24 cellular contexts compared by ENCODE assay signal in genomic region chr9:130746434-130747212, GRCh38. TPM values are rescaled to one million over a fixed set of nuclear protein-coding genes. Genes with fewer than 3 reads are reported as not detected.
A peak's percentile ranks its signal among the peaks of the same experiment; 100 is the strongest.
DNase-seq lines count a peak whose midpoint lies in the region; ATAC-seq, FAIRE-seq and TF ChIP-seq lines count a peak whose summit lies in the region.
"Had no signal": no experiment of that assay in that cellular context is flagged by ENCODE, and none has a peak within 500 bp of the region (broad histone marks: within the 10 kb centered on the region; RNA-seq: fewer than 3 reads in every experiment).

No MANE protein-coding gene starts in this region.

- H4K91ac ChIP-seq in H1 (replicated peaks; ENCODE audit: insufficient read length, low read length): no peak overlapping the region

- POLR2A ChIA-PET in HepG2 (lab: Yijun Ruan, JAX): no interaction called here
- POLR2A ChIA-PET in H1 (lab: Charles Lee; ENCODE audit: partially characterized antibody): interaction anchor here (1.3 kb wide), 1 partner anchor 13 kb away, joined by 3 read pairs; no protein-coding TSS in a partner anchor

- CTCF ChIA-PET in HepG2 (lab: Yijun Ruan, JAX; ENCODE audit: low intra/inter-chr PET ratio, low total read pairs): no interaction called here
- CTCF ChIA-PET in H1 (lab: Charles Lee; ENCODE audit: partially characterized antibody): interaction anchor here (0.7 to 1.5 kb wide), 3 partner anchors 10 to 21 kb away, joined by 3 to 5 read pairs (median 5); no protein-coding TSS in a partner anchor

- TF ChIP-seq RAD21 in liver (IDR thresholded peaks at IDR 0.05) (no peak), HepG2 (CRISPR knock-in tag; IDR thresholded peaks at IDR 0.05) (no peak), H1 (IDR thresholded peaks at IDR 0.05 in 1 of 2, conservative IDR thresholded peaks at IDR 0.05 in 1 of 2; ENCODE audit: low read depth in 2 of 2, low read length in 2 of 2) (no peak)

- no peak overlapping the region for H3K14ac ChIP-seq in H1 (ENCODE audit: insufficient read length)

- H3K27ac ChIP-seq in liver (ENCODE audit: low read depth in 1 of 2, low read length in 2 of 2): no peak overlapping the region
- no peak overlapping the region for H3K27ac ChIP-seq in HepG2 (ENCODE audit: extremely low read length, insufficient read depth, low read length)
- H3K27ac ChIP-seq in H1 (ENCODE audit: low read depth, low read length): no peak overlapping the region
- H3K27ac ChIP-seq in right lobe of liver: no peak overlapping the region
- H3K27ac ChIP-seq in SJCRH30: no peak overlapping the region
- H3K27ac ChIP-seq: HL-60, SJSA1 had no signal

- H4K5ac ChIP-seq in H1 (ENCODE audit: insufficient read length, low read depth, low read length): no peak overlapping the region

- H2AFZ ChIP-seq in HepG2 (ENCODE audit: low read length) (no peak overlapping the region), H1 (ENCODE audit: low read length) (no peak overlapping the region)

- H2BK15ac ChIP-seq in H1 (ENCODE audit: low read length): no peak overlapping the region

- no peak overlapping the region for H2BK5ac ChIP-seq in H1 (ENCODE audit: low read depth, low read length)

- TF ChIP-seq EP300 in HepG2 (IDR thresholded peaks at IDR 0.05; ENCODE audit: low read depth in 2 of 2, low read length in 2 of 2): no peak
- TF ChIP-seq EP300 in HepG2 (CRISPR knock-in tag; IDR thresholded peaks at IDR 0.05; ENCODE audit: borderline replicate concordance): no peak
- no peak for TF ChIP-seq EP300 in H1 (IDR thresholded peaks at IDR 0.05; ENCODE audit: borderline replicate concordance in 1 of 2, low read depth in 2 of 2, low read length in 2 of 2)

- H3K79me1 ChIP-seq in H1 (ENCODE audit: low read depth, low read length): peaks cover 2% of the 10 kb centered on the region; the same call in 1 of the 2 replicates

- no peak for ATAC-seq in HepG2
- ATAC-seq in right lobe of liver: peak; percentile 28 to 71 (median 56)
- ATAC-seq: PC-3, Right ventricle myocardium inferior had no signal

- H3K18ac ChIP-seq in H1 (ENCODE audit: extremely low read depth, low read length): no peak overlapping the region

- H4K20me1 ChIP-seq in HepG2 (ENCODE audit: insufficient read depth, low read length) (0 out of 2 replicates have a peak, but pooled peaks cover 2% of the 10 kb centered on the region), H1 (replicated peaks in 1 of 2; ENCODE audit: control insufficient read depth in 1 of 2, insufficient read depth in 2 of 2, low read length in 2 of 2) (peaks cover 0 to 2% of the 10 kb centered on the region in 2 experiments)

- H3K9me3 ChIP-seq in liver (ENCODE audit: control insufficient read depth in 4 of 4, low read length in 3 of 4) (no peaks in the 10 kb centered on the region), HepG2 (ENCODE audit: low read length) (no peaks in the 10 kb centered on the region), H1 (ENCODE audit: insufficient read depth in 2 of 2, low read depth in 1 of 2, low read length in 1 of 2) (no peaks in the 10 kb centered on the region), right lobe of liver (no peaks in the 10 kb centered on the region), SJCRH30 (replicated peaks) (no peaks in the 10 kb centered on the region; the same call in 1 of the 2 replicates)
- H3K9me3 ChIP-seq: SJSA1 had no signal

- in situ Hi-C loops in HepG2 (cut with HindIII; ENCODE audit: extremely low pct_ligation_motif_present, low pct_unique_long_range_greater_than_20kb): no loop called here

- no peak overlapping the region for H2AK5ac ChIP-seq in H1 (ENCODE audit: low read depth, low read length)

- H3K79me2 ChIP-seq in HepG2 (ENCODE audit: insufficient read depth, low read length) (peaks cover 11% of the 10 kb centered on the region), H1 (ENCODE audit: control insufficient read depth in 1 of 2, insufficient read depth in 2 of 2, low read length in 2 of 2) (peaks cover 4 to 37% of the 10 kb centered on the region in 2 experiments; a peak in 3 of 4 replicates)

- H2BK12ac ChIP-seq in H1 (ENCODE audit: low read depth, low read length): no peak overlapping the region

- H4K8ac ChIP-seq in H1 (ENCODE audit: extremely low read depth, insufficient read depth, low read length): no peak overlapping the region

- H3K36me3 ChIP-seq in liver (ENCODE audit: control insufficient read depth in 4 of 4, insufficient read depth in 3 of 4, low read depth in 1 of 4, low read length in 3 of 4) (peaks cover 0 to 2% (median 0%) of the 10 kb centered on the region in 4 donors), HepG2 (replicated peaks in 1 of 2; ENCODE audit: control insufficient read depth in 1 of 2, insufficient read depth in 2 of 2, low read length in 2 of 2) (no peaks in the 10 kb centered on the region; a peak in 1 of 5 replicates), H1 (ENCODE audit: control insufficient read depth in 2 of 4, insufficient read depth in 4 of 4, low read length in 3 of 4) (no peaks in the 10 kb centered on the region), right lobe of liver (no peaks in the 10 kb centered on the region), SJCRH30 (no peaks in the 10 kb centered on the region)
- H3K36me3 ChIP-seq: SJSA1 had no signal

- no peak overlapping the region for H3K4me3 ChIP-seq in liver (ENCODE audit: low read depth in 1 of 3, low read length in 3 of 3)
- no peak overlapping the region for H3K4me3 ChIP-seq in HepG2 (replicated peaks in 1 of 3; ENCODE audit: insufficient read depth in 1 of 3, low read depth in 2 of 3, low read length in 3 of 3)
- no peak overlapping the region for H3K4me3 ChIP-seq in H1 (ENCODE audit: extremely low read depth in 1 of 4, insufficient read depth in 2 of 4, low read depth in 3 of 4, low read length in 4 of 4)
- H3K4me3 ChIP-seq in right lobe of liver: no peak overlapping the region
- no peak overlapping the region for H3K4me3 ChIP-seq in SJCRH30
- H3K4me3 ChIP-seq: SJSA1 had no signal

- H3K9ac ChIP-seq in liver (ENCODE audit: low read depth in 1 of 2, low read length in 2 of 2): no peak overlapping the region
- no peak overlapping the region for H3K9ac ChIP-seq in HepG2 (ENCODE audit: insufficient read depth, low read depth, low read length)
- no peak overlapping the region for H3K9ac ChIP-seq in H1 (replicated peaks in 1 of 4; ENCODE audit: extremely low read depth in 1 of 4, low read depth in 3 of 4, low read length in 3 of 4)

- H3K27me3 ChIP-seq in liver (ENCODE audit: control insufficient read depth in 4 of 4, insufficient read depth in 4 of 4, low read length in 3 of 4): no peaks in the 10 kb centered on the region
- no peaks in the 10 kb centered on the region for H3K27me3 ChIP-seq in HepG2 (ENCODE audit: control insufficient read depth in 1 of 2, insufficient read depth in 2 of 2, low read length in 2 of 2)
- no peaks in the 10 kb centered on the region for H3K27me3 ChIP-seq in H1 (replicated peaks in 1 of 4; ENCODE audit: control insufficient read depth in 3 of 4, extremely low read depth in 1 of 4, insufficient read depth in 3 of 4, low read length in 3 of 4)
- H3K27me3 ChIP-seq in right lobe of liver: no peaks in the 10 kb centered on the region
- no peaks in the 10 kb centered on the region for H3K27me3 ChIP-seq in SJCRH30
- H3K27me3 ChIP-seq: SJSA1 had no signal

- H3K56ac ChIP-seq in H1 (replicated peaks; ENCODE audit: insufficient read length, low read depth, low read length): no peak overlapping the region

- H2BK120ac ChIP-seq in H1 (replicated peaks; ENCODE audit: low read depth, low read length): no peak overlapping the region

- no peak overlapping the region for H3K23ac ChIP-seq in H1 (ENCODE audit: insufficient read length)

- H3K23me2 ChIP-seq in H1 (ENCODE audit: low read depth, low read length): no peaks in the 10 kb centered on the region

- no peak overlapping the region for H3K4ac ChIP-seq in H1 (replicated peaks; ENCODE audit: insufficient read length, low read depth, low read length)

- H3K4me1 ChIP-seq in liver (ENCODE audit: control insufficient read depth in 4 of 4, insufficient read depth in 4 of 4, low read length in 3 of 4) (no peaks in the 10 kb centered on the region), HepG2 (ENCODE audit: insufficient read depth, low read length) (no peaks in the 10 kb centered on the region), H1 (replicated peaks in 1 of 4; ENCODE audit: control insufficient read depth in 3 of 4, insufficient read depth in 4 of 4, low read length in 3 of 4) (peaks cover 0 to 3% (median 2%) of the 10 kb centered on the region in 4 experiments; a peak in 2 of 7 replicates), right lobe of liver (no peaks in the 10 kb centered on the region), SJCRH30 (no peaks in the 10 kb centered on the region)

- 92% methylated on average over 3 of the region's 3 CpGs for WGBS in liver
- 99% methylated on average over 3 of the region's 3 CpGs for WGBS in HepG2 (ENCODE audit: low lambda C conversion rate)
- 88% methylated on average over 3 of the region's 3 CpGs; no CpG with 5 or more reads in 1 of the 2 experiments for WGBS in H1 (ENCODE audit: extremely low coverage in 1 of 2, insufficient coverage in 1 of 2, insufficient read length in 1 of 2, insufficient replicate concordance in 2 of 2, low coverage in 1 of 2, low lambda C conversion rate in 2 of 2, missing lambda C conversion rate in 1 of 2), 2 experiments
- 67% methylated on average over 3 of the region's 3 CpGs for WGBS in right lobe of liver (ENCODE audit: insufficient coverage, low coverage, low lambda C conversion rate, missing lambda C conversion rate)

- H2BK20ac ChIP-seq in H1 (ENCODE audit: low read length): no peak overlapping the region

- no peak overlapping the region for H3K4me2 ChIP-seq in HepG2 (ENCODE audit: low read depth, low read length)
- H3K4me2 ChIP-seq in H1 (ENCODE audit: insufficient read depth in 1 of 2, low read depth in 2 of 2, low read length in 2 of 2): no peak overlapping the region

- TF ChIP-seq CTCF in liver (IDR thresholded peaks at IDR 0.05; ENCODE audit: low read depth, low read length, missing input control): no peak
- no peak for TF ChIP-seq CTCF in HepG2 (CRISPR knock-in tag; IDR thresholded peaks at IDR 0.05)
- no peak for TF ChIP-seq CTCF in H1 (IDR thresholded peaks at IDR 0.05; ENCODE audit: control extremely low read depth in 1 of 3, insufficient read depth in 1 of 3, low read depth in 1 of 3, low read length in 3 of 3)
- TF ChIP-seq CTCF in right lobe of liver (IDR thresholded peaks at IDR 0.05): no peak

- intact Hi-C loops in HepG2 (cut with micrococcal nuclease; ENCODE audit: unreplicated experiment) (no loop called here), right lobe of liver (cut with DNase I) (no loop called here)

- TF ChIP-seq POLR2A in HepG2 (IDR thresholded peaks at IDR 0.05; ENCODE audit: insufficient read depth in 1 of 2, low read depth in 2 of 2, low read length in 2 of 2) (no peak), H1 (IDR thresholded peaks at IDR 0.05; ENCODE audit: control extremely low read depth in 1 of 2, low read depth in 2 of 2, low read length in 2 of 2) (no peak), right lobe of liver (IDR thresholded peaks at IDR 0.05) (no peak)

- BruUV-seq in HepG2 (replicated peaks; lab: Mats Ljungman, UMichigan): no TSS peak

- FAIRE-seq in HepG2 (lab: Jason Lieb, UNC) (no peak), H1 (lab: Jason Lieb, UNC) (no peak)
- FAIRE-seq: GM12892 had no signal

- DNase-seq in HepG2 (ENCODE audit: low spot score) (no peak), H1 (ENCODE audit: low read depth in 1 of 2, low spot score in 2 of 2) (no peak), right lobe of liver (no peak), NCI-H1436 (lab: John Stamatoyannopoulos, UW) (no peak), T-helper 2 cell (no peak), SJCRH30 (no peak)
- DNase-seq: Calu3; DND-41; GOT3; HCEC 1CT; Karpas-422; MV-4-11; NCI-H1105 treated with DMSO at 0.1 percent for 48 hours; NCI-H2029; NCI-H446 treated with DMSO at 0.1 percent for 48 hours; NCI-H526; NCI-H82; NK-92 treated with Interleukin-12 subunit alpha and Interleukin-12 subunit beta, amount 100 ng/mL, for 24 hours; PC-3 had no signal

RNA-seq across cellular contexts. Expression of gene EXOSC2, which starts 53.0 kb away (rescaled TPM):
- total RNA-seq in liver: 10 to 100 TPM; 16.6 to 21.2 TPM
- 1 to 10 TPM; 7.6 to 9.5 TPM for polyA plus RNA-seq in liver
- total RNA-seq in HepG2 (2016; rRNA removed; fragmentation: Illumina TruSeq; extraction: Trizol): 63.8 and 74.2 TPM in 2 replicates
- total RNA-seq in HepG2 (2016; cell fraction: cytosol; rRNA removed; fragmentation: Illumina TruSeq; extraction: Trizol; ENCODE audit: low read depth): 12.8 and 14.5 TPM in 2 replicates
- total RNA-seq in HepG2 (2016; cell fraction: insoluble cytoplasmic fraction; rRNA removed; fragmentation: Illumina TruSeq; extraction: Trizol): 68.2 and 72.7 TPM in 2 replicates
- total RNA-seq in HepG2 (2016; cell fraction: membrane; rRNA removed; fragmentation: Illumina TruSeq; extraction: Trizol): 20.9 and 24.0 TPM in 2 replicates
- 62.3 and 62.8 TPM in 2 replicates for total RNA-seq in HepG2 (2016; cell fraction: nucleus; rRNA removed; fragmentation: Illumina TruSeq; extraction: Trizol)
- 24.9 and 27.5 TPM in 2 replicates for polyA plus RNA-seq in HepG2 (2011; rRNA removed)
- polyA plus RNA-seq in HepG2 (2011; cell fraction: cytosol; rRNA removed): 17.0 and 21.5 TPM in 2 replicates
- 39.4 and 40.1 TPM in 2 replicates for polyA plus RNA-seq in HepG2 (2011; cell fraction: nucleus; rRNA removed)
- 14.9 and 20.3 TPM in 2 replicates for polyA plus RNA-seq in HepG2 (2012)
- polyA plus RNA-seq in HepG2 (2016; cell fraction: cytosol; fragmentation: Illumina TruSeq; extraction: Trizol; ENCODE audit: low read depth): 5.0 TPM in 2 replicates
- 55.4 and 66.7 TPM in 2 replicates for polyA plus RNA-seq in HepG2 (2016; cell fraction: insoluble cytoplasmic fraction; fragmentation: Illumina TruSeq; extraction: Trizol; ENCODE audit: low read depth)
- 9.3 and 9.6 TPM in 2 replicates for polyA plus RNA-seq in HepG2 (2016; cell fraction: membrane; fragmentation: Illumina TruSeq; extraction: Trizol; ENCODE audit: low read depth)
- polyA plus RNA-seq in HepG2 (2016; cell fraction: nucleus; fragmentation: Illumina TruSeq; extraction: Trizol; ENCODE audit: insufficient read depth, low read depth): 97.7 and 110 TPM in 2 replicates
- polyA minus RNA-seq in HepG2 (2011; rRNA and poly(A)+ RNA removed; ENCODE audit: low replicate concordance): 28.7 and 165 TPM in 2 replicates
- 21.2 and 31.5 TPM in 2 replicates for polyA minus RNA-seq in HepG2 (2011; cell fraction: cytosol; rRNA and poly(A)+ RNA removed)
- 51.8 and 52.0 TPM in 2 replicates for polyA minus RNA-seq in HepG2 (2011; cell fraction: nucleus; rRNA and poly(A)+ RNA removed)
- 84.3 and 93.6 TPM in 2 replicates for total RNA-seq in H1 (2021; fragmentation: NEBNext Ultra II Directional; extraction: Animal tissue kit (Norgen Biotek cat#: 25700))
- 39.3 and 47.8 TPM in 2 replicates for polyA plus RNA-seq in H1 (2011; rRNA removed)
- 67.9 TPM for polyA plus RNA-seq in H1 (2011; cell fraction: cytosol; rRNA removed)
- polyA plus RNA-seq in H1 (2011; cell fraction: nucleus; rRNA removed): 45.9 TPM
- 65.5 to 78.6 TPM (median 69.6 TPM) in 4 replicates for polyA plus RNA-seq in H1 (2012, experiment 1 of 2)
- polyA plus RNA-seq in H1 (2012, experiment 2 of 2): 24.0 TPM
- 34.7 TPM for polyA plus RNA-seq in H1 (2013, experiment 1 of 2)
- polyA plus RNA-seq in H1 (2013, experiment 2 of 2): 33.1 TPM
- 96.3 and 109 TPM in 2 replicates for polyA minus RNA-seq in H1 (2011; rRNA and poly(A)+ RNA removed)
- polyA minus RNA-seq in H1 (2011; cell fraction: cytosol; rRNA and poly(A)+ RNA removed): 41.5 TPM
- 62.0 TPM for polyA minus RNA-seq in H1 (2011; cell fraction: nucleus; rRNA and poly(A)+ RNA removed)
- 10 to 100 TPM in 5 of 6 experiments, 1 to 10 TPM in 1; 9.3 to 15.9 (median 13.3) TPM for total RNA-seq in right lobe of liver
- 93.7 and 101 TPM in 2 replicates for total RNA-seq in SJCRH30 (2014; rRNA removed; shearing (Covaris generic))
